In the genomic region with DNA sequence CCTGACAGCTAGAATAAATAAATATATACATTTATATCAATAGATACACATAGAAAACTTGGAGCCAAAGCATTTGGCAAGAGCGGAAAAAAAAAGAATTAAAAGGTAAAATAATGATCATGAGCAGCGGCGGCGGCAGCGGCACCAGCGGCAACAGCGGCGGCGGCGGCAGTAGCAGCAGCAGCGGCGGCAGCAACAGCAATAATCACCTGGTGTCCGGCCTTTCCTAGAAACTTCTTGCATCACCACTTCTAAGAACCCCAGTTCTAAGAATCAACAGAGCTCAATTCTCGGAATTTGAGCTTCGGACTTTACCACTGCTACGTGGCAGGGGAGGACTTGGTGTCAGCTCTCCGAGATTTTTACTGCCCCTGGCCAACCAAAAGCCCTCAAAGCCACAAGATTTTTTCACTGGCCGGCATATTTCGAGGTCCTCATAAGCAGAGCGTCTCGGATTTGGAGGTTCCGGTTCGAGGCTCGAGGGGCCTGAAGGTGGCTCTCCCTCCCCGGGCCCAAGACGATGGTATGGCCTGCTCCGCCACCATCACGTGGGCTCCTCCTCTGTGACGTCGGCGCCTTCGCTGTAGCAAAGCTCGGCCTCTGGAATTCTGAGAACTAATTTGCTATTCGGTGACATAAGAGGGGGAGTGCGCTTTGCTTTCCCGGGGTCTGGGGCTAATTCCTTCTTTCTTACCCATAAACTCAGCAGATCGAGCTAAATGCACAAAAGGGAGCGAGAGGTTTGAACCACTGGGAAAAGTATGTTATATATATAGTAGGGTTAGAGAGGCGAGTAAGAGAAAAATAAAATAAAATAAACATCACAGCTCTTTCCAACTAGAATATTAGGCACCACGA, we compare ENCODE assay signal across 1 cellular context.
TF ChIP-seq lines count a peak whose summit lies in the region.

Gene BCL6 (minus strand): TSS at position 268 of the 858 bp plus-strand sequence. CDS start 11,775 bp downstream, outside the sequence.

TF ChIP-seq in H1, 55 proteins besides CTCF, POLR2A, EP300 and RAD21 (continues in another document):
- TF ChIP-seq MAX (IDR thresholded peaks at IDR 0.05) (no peak), MAFK (IDR thresholded peaks at IDR 0.05; ENCODE audit: low read depth, low read length) (no peak), RFX5 (IDR thresholded peaks at IDR 0.05; ENCODE audit: borderline replicate concordance, low read depth, low read length) (no peak; the same call in 1 of the 2 replicates), PHF8 (conservative IDR thresholded peaks at IDR 0.05; ENCODE audit: low read depth, low read length) (no peak; the same call in 1 of the 2 replicates), FOSL1 (IDR thresholded peaks at IDR 0.05; ENCODE audit: insufficient read depth, low read depth, low read length) (no peak), CBX5 (IDR thresholded peaks at IDR 0.05; ENCODE audit: low read depth, low read length) (no peak), ASH2L (IDR thresholded peaks at IDR 0.05; ENCODE audit: low read length) (no peak), CREB1 (IDR thresholded peaks at IDR 0.05) (peak; percentile 91), KDM5A (IDR thresholded peaks at IDR 0.05; ENCODE audit: low read length) (no peak), GABPA (IDR thresholded peaks at IDR 0.05; ENCODE audit: borderline replicate concordance, insufficient read depth, low read length) (no peak), SUZ12 (IDR thresholded peaks at IDR 0.05; ENCODE audit: low read length) (no peak), HDAC6 (IDR thresholded peaks at IDR 0.05; ENCODE audit: low read depth, low read length) (no peak), HDAC2 (IDR thresholded peaks at IDR 0.05; ENCODE audit: borderline replicate concordance in 1 of 2, low read depth in 2 of 2, low read length in 2 of 2) (no peak), BCL11A (IDR thresholded peaks at IDR 0.05; ENCODE audit: low read depth in 2 of 2, low read length in 2 of 2) (no peak), TAF7 (optimal IDR thresholded peaks at IDR 0.05; ENCODE audit: borderline replicate concordance, low read depth, low read length) (peak; percentile 79), CBX8 (IDR thresholded peaks at IDR 0.05; ENCODE audit: borderline replicate concordance, low read depth, low read length) (no peak), EZH2 (IDR thresholded peaks at IDR 0.05; ENCODE audit: low read depth, low read length, severe bottlenecking) (no peak), POU5F1 (IDR thresholded peaks at IDR 0.05; ENCODE audit: low read depth, low read length) (no peak), YY1 (IDR thresholded peaks at IDR 0.05; ENCODE audit: low read depth, low read length) (no peak), ATF2 (IDR thresholded peaks at IDR 0.05; ENCODE audit: low read length) (peak; percentile 83; the same call in 1 of the 2 replicates), GTF2F1 (IDR thresholded peaks at IDR 0.05; ENCODE audit: borderline replicate concordance, low read depth, low read length) (peak; percentile 59; the same call in 1 of the 2 replicates), CHD7 (IDR thresholded peaks at IDR 0.05; ENCODE audit: insufficient replicate concordance, low read length) (no peak), CTBP2 (IDR thresholded peaks at IDR 0.05; ENCODE audit: borderline replicate concordance, insufficient read depth, insufficient read length, low read length) (peak; percentile 43), NRF1 (IDR thresholded peaks at IDR 0.05; ENCODE audit: low read depth, low read length) (no peak), KDM4A (IDR thresholded peaks at IDR 0.05; ENCODE audit: low read depth, low read length, severe bottlenecking) (no peak), TEAD4 (IDR thresholded peaks at IDR 0.05; ENCODE audit: low read depth, low read length) (peak; percentile 54; the same call in 1 of the 2 replicates), SAP30 (IDR thresholded peaks at IDR 0.05; ENCODE audit: insufficient read depth, insufficient replicate concordance, low read length) (no peak), BACH1 (IDR thresholded peaks at IDR 0.05; ENCODE audit: low read length) (no peak), CHD1 (IDR thresholded peaks at IDR 0.05; ENCODE audit: low read depth, low read length) (peak; percentile 97), CHD2 (IDR thresholded peaks at IDR 0.05; ENCODE audit: low read length) (no peak), SP1 (IDR thresholded peaks at IDR 0.05; ENCODE audit: low read depth, low read length) (peak; percentile 23; the same call in 1 of the 2 replicates), TAF1 (IDR thresholded peaks at IDR 0.05; ENCODE audit: low read depth, low read length) (peak; percentile 91), SIN3A (conservative IDR thresholded peaks at IDR 0.05 in 1 of 2, IDR thresholded peaks at IDR 0.05 in 1 of 2; ENCODE audit: low read depth in 1 of 2, low read length in 2 of 2) (peak; percentile 73 to 82; a peak in 2 of 4 replicates), TCF12 (IDR thresholded peaks at IDR 0.05; ENCODE audit: low read depth, low read length) (0 out of 2 replicates have a peak, but pooled peaks have one; percentile 28), BRCA1 (IDR thresholded peaks at IDR 0.05; ENCODE audit: low read depth, low read length) (no peak; the same call in 1 of the 2 replicates), CEBPB (IDR thresholded peaks at IDR 0.05; ENCODE audit: low read depth, low read length) (peak; percentile 98), POLR2AphosphoS5 (IDR thresholded peaks at IDR 0.05; ENCODE audit: low read depth, low read length) (peak; percentile 9), EGR1 (IDR thresholded peaks at IDR 0.05; ENCODE audit: borderline replicate concordance, low read depth, low read length) (peak; percentile 77), NANOG (IDR thresholded peaks at IDR 0.05; ENCODE audit: insufficient read depth, low read depth, low read length, poor library complexity, severe bottlenecking) (no peak), ZNF274 (IDR thresholded peaks at IDR 0.05; ENCODE audit: borderline replicate concordance, extremely low read depth, low read length) (no peak), SP2 (IDR thresholded peaks at IDR 0.05; ENCODE audit: low read length) (no peak), JUN (IDR thresholded peaks at IDR 0.05; ENCODE audit: low read depth, low read length) (0 out of 2 replicates have a peak, but pooled peaks have one; percentile 18), RNF2 (IDR thresholded peaks at IDR 0.05; ENCODE audit: borderline replicate concordance, low read depth, low read length, missing control alignments, poor library complexity, severe bottlenecking) (no peak), RBBP5 (IDR thresholded peaks at IDR 0.05; ENCODE audit: borderline replicate concordance, low read depth, low read length) (no peak; the same call in 1 of the 2 replicates), RXRA (IDR thresholded peaks at IDR 0.05; ENCODE audit: insufficient read depth, low read depth, low read length) (no peak), SRF (IDR thresholded peaks at IDR 0.05; ENCODE audit: low read depth, low read length) (no peak), KDM1A (IDR thresholded peaks at IDR 0.05; ENCODE audit: borderline replicate concordance, low read length) (no peak), JUND (IDR thresholded peaks at IDR 0.05; ENCODE audit: low read length) (peak; percentile 98), SIX5 (IDR thresholded peaks at IDR 0.05; ENCODE audit: low read depth, low read length) (peak; percentile 60), SIRT6 (IDR thresholded peaks at IDR 0.05; ENCODE audit: low read length) (no peak), TBP (IDR thresholded peaks at IDR 0.05; ENCODE audit: low read depth, low read length) (peak; percentile 91)
- TF ChIP-seq, protein P1, sequence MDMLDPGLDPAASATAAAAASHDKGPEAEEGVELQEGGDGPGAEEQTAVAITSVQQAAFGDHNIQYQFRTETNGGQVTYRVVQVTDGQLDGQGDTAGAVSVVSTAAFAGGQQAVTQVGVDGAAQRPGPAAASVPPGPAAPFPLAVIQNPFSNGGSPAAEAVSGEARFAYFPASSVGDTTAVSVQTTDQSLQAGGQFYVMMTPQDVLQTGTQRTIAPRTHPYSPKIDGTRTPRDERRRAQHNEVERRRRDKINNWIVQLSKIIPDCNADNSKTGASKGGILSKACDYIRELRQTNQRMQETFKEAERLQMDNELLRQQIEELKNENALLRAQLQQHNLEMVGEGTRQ (IDR thresholded peaks at IDR 0.05; ENCODE audit: low read length) = peak; percentile 95
- TF ChIP-seq, protein P2, sequence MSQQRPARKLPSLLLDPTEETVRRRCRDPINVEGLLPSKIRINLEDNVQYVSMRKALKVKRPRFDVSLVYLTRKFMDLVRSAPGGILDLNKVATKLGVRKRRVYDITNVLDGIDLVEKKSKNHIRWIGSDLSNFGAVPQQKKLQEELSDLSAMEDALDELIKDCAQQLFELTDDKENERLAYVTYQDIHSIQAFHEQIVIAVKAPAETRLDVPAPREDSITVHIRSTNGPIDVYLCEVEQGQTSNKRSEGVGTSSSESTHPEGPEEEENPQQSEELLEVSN (IDR thresholded peaks at IDR 0.05) = no peak
- TF ChIP-seq, protein P3, sequence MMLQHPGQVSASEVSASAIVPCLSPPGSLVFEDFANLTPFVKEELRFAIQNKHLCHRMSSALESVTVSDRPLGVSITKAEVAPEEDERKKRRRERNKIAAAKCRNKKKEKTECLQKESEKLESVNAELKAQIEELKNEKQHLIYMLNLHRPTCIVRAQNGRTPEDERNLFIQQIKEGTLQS (IDR thresholded peaks at IDR 0.05; ENCODE audit: insufficient read depth, low read depth, low read length) = peak; percentile 77
